In genomic region chr9:94826044-94826443, GRCh38 we compare ENCODE assay signal across 22 cellular contexts.
DNase-seq lines count a peak whose midpoint lies in the region; ATAC-seq and TF ChIP-seq lines count a peak whose summit lies in the region.
"Had no signal": no experiment of that assay in that cellular context is flagged by ENCODE, and none has a peak within 500 bp of the region (broad histone marks: within the 10 kb centered on the region; RNA-seq: fewer than 3 reads in every experiment).

No MANE protein-coding gene starts in this region.

- H3K27me3 ChIP-seq in osteoblast (ENCODE audit: insufficient read depth, low read length) (no peaks in the 10 kb centered on the region), tibial artery (no peaks in the 10 kb centered on the region), brain microvascular endothelial cell (replicated peaks) (no peaks in the 10 kb centered on the region)
- H3K27me3 ChIP-seq: gastroesophageal sphincter, neutrophil, upper lobe of left lung had no signal

- H3K9me3 Mint-ChIP-seq in chondrocyte (ENCODE audit: low read depth) = peaks cover under 1% of the 10 kb centered on the region
- H3K9me3 Mint-ChIP-seq: CD8-positive, alpha-beta T cell; stimulated activated effector memory CD8-positive, alpha-beta T cell treated with anti-CD3 and anti-CD28 coated beads, Interleukin-12 subunit alpha, Interleukin-12 subunit beta, amount 100 ng/mL, for 72 hours had no signal

- intact Hi-C loops in tibial artery (cut with DNase I; ENCODE audit: low total_unique reads) = no loop called here

- H3K4me1 ChIP-seq in osteoblast (ENCODE audit: insufficient read depth, low read length) (peaks cover 35% of the 10 kb centered on the region), tibial artery (peaks cover 0 to 72% (median 37%) of the 10 kb centered on the region in 4 donors)

- H3K9me3 ChIP-seq in osteoblast (ENCODE audit: low read depth, low read length) (no peaks in the 10 kb centered on the region), tibial artery (no peaks in the 10 kb centered on the region)
- H3K9me3 ChIP-seq: gastroesophageal sphincter, neutrophil, upper lobe of left lung had no signal

- H3K4me2 ChIP-seq in osteoblast (ENCODE audit: insufficient read depth, low read length) = no peak overlapping the region

- H3K27ac ChIP-seq in angular gyrus (ENCODE audit: low read depth, low read length) = peak overlapping the region; percentile 3
- H3K27ac ChIP-seq in osteoblast (ENCODE audit: low read depth, low read length) = no peak overlapping the region
- H3K27ac ChIP-seq in tibial artery = peak overlapping the region; percentile 72 to 76
- no peak overlapping the region for H3K27ac ChIP-seq in brain microvascular endothelial cell
- H3K27ac ChIP-seq: neutrophil, SK-N-MC had no signal

- no peaks in the 10 kb centered on the region for H3K27me3 Mint-ChIP-seq in chondrocyte (ENCODE audit: low read depth)

- no peaks in the 10 kb centered on the region for H3K79me2 ChIP-seq in osteoblast (ENCODE audit: insufficient read depth, low read length)

- no peak for TF ChIP-seq CTCF in osteoblast (IDR thresholded peaks at IDR 0.05; ENCODE audit: extremely low read depth, low read depth, low read length)
- no peak for TF ChIP-seq CTCF in tibial artery (IDR thresholded peaks at IDR 0.05)
- no peak for TF ChIP-seq CTCF in brain microvascular endothelial cell (IDR thresholded peaks at IDR 0.05; ENCODE audit: low read depth, low read length, missing control alignments)
- TF ChIP-seq CTCF in chondrocyte (IDR thresholded peaks at IDR 0.05) = no peak

- in situ Hi-C loops in brain microvascular endothelial cell (cut with HindIII; ENCODE audit: low pct_ligation_motif_present, low sequenced_read_pairs) = no loop called here

- ATAC-seq in HG03378 (IDR thresholded peaks at IDR 0.05; ENCODE audit: unreplicated experiment) = no peak
- ATAC-seq: CD8-positive, alpha-beta T cell; gastroesophageal sphincter had no signal

- H3K4me3 ChIP-seq in osteoblast (ENCODE audit: insufficient read depth, low read length) (no peak overlapping the region), tibial artery (no peak overlapping the region), brain microvascular endothelial cell (ENCODE audit: low read depth, low read length) (no peak overlapping the region)
- H3K4me3 ChIP-seq: gastroesophageal sphincter, GM12878, SK-N-MC, upper lobe of left lung had no signal

- H2AFZ ChIP-seq in osteoblast (ENCODE audit: low read length) = peak overlapping the region; percentile 17

- no peaks in the 10 kb centered on the region for H4K20me1 ChIP-seq in osteoblast (ENCODE audit: insufficient read depth, low read length)

- no peak overlapping the region for H3K27ac Mint-ChIP-seq in chondrocyte (ENCODE audit: unreplicated experiment)
- H3K27ac Mint-ChIP-seq: CD8-positive, alpha-beta T cell; stimulated activated effector memory CD8-positive, alpha-beta T cell treated with anti-CD3 and anti-CD28 coated beads, Interleukin-12 subunit alpha, Interleukin-12 subunit beta, amount 100 ng/mL, for 72 hours had no signal

- H3K36me3 Mint-ChIP-seq in chondrocyte (ENCODE audit: low read depth) = peaks cover 10% of the 10 kb centered on the region
- H3K36me3 Mint-ChIP-seq: stimulated activated effector memory CD8-positive, alpha-beta T cell treated with anti-CD3 and anti-CD28 coated beads, Interleukin-12 subunit alpha, Interleukin-12 subunit beta, amount 100 ng/mL, for 72 hours had no signal

- H3K36me3 ChIP-seq in osteoblast (ENCODE audit: insufficient read depth, low read length) (no peaks in the 10 kb centered on the region), tibial artery (no peaks in the 10 kb centered on the region), brain microvascular endothelial cell (replicated peaks) (no peaks in the 10 kb centered on the region)
- H3K36me3 ChIP-seq: gastroesophageal sphincter, neutrophil had no signal

- H3K4me1 Mint-ChIP-seq in chondrocyte (ENCODE audit: low read depth) = peaks cover 85% of the 10 kb centered on the region

- DNase-seq in globus pallidus (ENCODE audit: low spot score) = peak; percentile 37
- DNase-seq in osteoblast (ENCODE audit: insufficient read length, low spot score, missing footprints) = no peak
- DNase-seq in tibial artery = peak in 1 of 2 donors; percentile 78
- DNase-seq in brain microvascular endothelial cell = no peak
- no peak for DNase-seq in chondrocyte (ENCODE audit: low spot score)
- DNase-seq in NCI-H510A (lab: John Stamatoyannopoulos, UW) = no peak
- DNase-seq: activated CD4-positive, alpha-beta T cell treated with anti-CD3 and anti-CD28 coated beads, Interleukin-2, amount 50 U/mL, for 4 hours; activated gamma-delta T cell; CD8-positive, alpha-beta T cell; erythroblast; kidney glomerular epithelial cell; NCI-H1092 treated with DMSO at 0.1 percent for 48 hours; NCI-H2029; RPMI8226; upper lobe of left lung had no signal

- no peak overlapping the region for H3K4me3 Mint-ChIP-seq in chondrocyte (ENCODE audit: unreplicated experiment)
- H3K4me3 Mint-ChIP-seq: CD8-positive, alpha-beta T cell; stimulated activated effector memory CD8-positive, alpha-beta T cell treated with anti-CD3 and anti-CD28 coated beads, Interleukin-12 subunit alpha, Interleukin-12 subunit beta, amount 100 ng/mL, for 72 hours had no signal

Comparison
In these comparisons a context has a peak if more than half of its experiments do, and no peak if none do; other contexts are left out.
1. H3K27ac ChIP-seq: peak in angular gyrus (single experiment) and tibial artery (2 of 2); none in osteoblast (single experiment) and brain microvascular endothelial cell (single experiment).